ENCODE assay signal across 11 cellular contexts in the genomic region with DNA sequence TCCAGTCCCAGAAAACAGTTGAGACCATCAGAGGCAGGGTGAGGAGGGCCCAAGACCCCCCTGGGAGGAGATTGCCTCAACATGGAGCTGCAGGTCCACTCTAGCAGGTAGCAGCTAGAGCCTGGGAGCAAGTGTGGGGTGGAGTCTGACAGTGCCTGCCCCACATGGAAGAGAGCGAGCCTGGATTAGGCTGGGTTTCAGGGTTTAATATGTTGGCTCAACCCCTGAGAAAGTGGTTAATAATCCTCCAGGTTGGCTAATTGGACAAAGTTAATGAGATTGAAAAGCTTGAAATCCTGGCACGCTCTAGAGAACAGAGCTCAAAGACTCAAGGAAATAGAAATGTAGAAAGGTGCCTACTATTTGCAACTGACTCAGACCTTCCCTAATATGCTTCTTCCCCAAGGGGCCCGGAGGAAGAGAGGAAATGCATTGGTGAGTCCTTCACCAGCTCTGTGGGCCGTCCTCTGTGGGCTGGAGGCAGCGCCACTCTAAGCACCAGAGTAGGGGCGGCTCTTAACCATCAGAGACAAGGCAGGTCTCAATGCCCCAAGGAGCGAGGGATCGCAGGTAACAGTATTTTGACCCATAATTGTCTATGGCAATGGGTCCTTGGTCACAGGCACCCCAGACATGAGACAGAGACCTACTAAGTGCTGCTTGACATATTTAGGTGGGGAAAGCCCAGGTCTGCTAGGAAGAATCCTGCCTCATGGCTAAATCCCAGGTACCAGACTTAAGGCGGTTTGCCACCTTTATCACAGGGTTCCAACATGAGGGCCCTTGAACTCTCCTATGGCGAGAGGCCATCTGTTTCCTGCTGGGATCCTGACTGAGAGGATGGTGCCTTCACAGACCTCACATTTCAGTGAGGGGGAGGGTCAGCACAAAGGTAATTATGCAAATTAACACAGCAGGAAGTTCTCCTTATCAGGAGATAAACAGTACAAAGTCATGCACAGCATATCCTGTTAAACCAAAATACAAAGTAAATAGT. TPM values are rescaled to one million over a fixed set of nuclear protein-coding genes. Genes with fewer than 3 reads are reported as not detected.
DNase-seq lines count a peak whose midpoint lies in the region; ATAC-seq, FAIRE-seq and TF ChIP-seq lines count a peak whose summit lies in the region.
"Had no signal": no experiment of that assay in that cellular context is flagged by ENCODE, and none has a peak within 500 bp of the region (broad histone marks: within the 10 kb centered on the region; RNA-seq: fewer than 3 reads in every experiment).

No MANE protein-coding gene starts in this region.

- no peak for ATAC-seq in K562
- ATAC-seq in stimulated activated naive B cell treated with anti-CD40 and anti-IgM and Interleukin-4, amounts not matched to agents 10 μg/mL and 1 μg/mL and 100 μg/mL, for 72 hours (replicated peaks): peak in 1 of 2 donors; percentile 12
- ATAC-seq: effector memory CD8-positive, alpha-beta T cell had no signal

- POLR2A ChIA-PET in K562 (lab: Yijun Ruan, JAX): interaction anchor here (0.6 kb wide), 1 partner anchor 1150 kb away, joined by 3 read pairs; no protein-coding TSS in a partner anchor

- H3K9ac ChIP-seq in K562 (ENCODE audit: insufficient read depth in 1 of 2, low read depth in 2 of 2, low read length in 2 of 2) (no peak overlapping the region), GM23248 (no peak overlapping the region)

- no TSS peak for BruUV-seq in K562 (replicated peaks; lab: Mats Ljungman, UMichigan)

- 36% methylated on average over 10 of the region's 10 CpGs for WGBS in K562 (ENCODE audit: insufficient coverage, low coverage, missing lambda C conversion rate)
- 63 to 65% methylated on average over 9 to 10 of the region's 10 CpGs for WGBS in GM23248 (ENCODE audit: low coverage in 1 of 2, low lambda C conversion rate in 2 of 2, missing lambda C conversion rate in 2 of 2), 2 experiments

- H3K4me3 ChIP-seq in K562: no peak overlapping the region
- H3K4me3 ChIP-seq in GM23248: no peak overlapping the region

- in situ Hi-C loops in K562 (cut with MboI) (no loop called here), GM23248 (cut with MboI) (no loop called here)

- H3K36me3 ChIP-seq in K562 (ENCODE audit: control insufficient read depth, insufficient read depth, low read length) (no peaks in the 10 kb centered on the region), GM23248 (ENCODE audit: low read depth) (no peaks in the 10 kb centered on the region)

- H3K9me1 ChIP-seq in K562 (ENCODE audit: control insufficient read depth, insufficient read depth, low read length): no peaks in the 10 kb centered on the region

- no peaks in the 10 kb centered on the region for H3K79me2 ChIP-seq in K562 (ENCODE audit: control insufficient read depth, insufficient read depth, low read length)
- no peaks in the 10 kb centered on the region for H3K79me2 ChIP-seq in GM23248 (ENCODE audit: insufficient read depth)

- H2AFZ ChIP-seq in K562 (ENCODE audit: low read depth, low read length): no peak overlapping the region
- H2AFZ ChIP-seq in GM23248: no peak overlapping the region

- peak overlapping the region; percentile 98 for H3K27ac Mint-ChIP-seq in stimulated activated naive B cell treated with anti-CD40 and anti-IgM and Interleukin-4, amounts not matched to agents 10 μg/mL and 1 μg/mL and 100 μg/mL, for 72 hours
- H3K27ac Mint-ChIP-seq in activated T-helper 2 cell treated with anti-CD3 and anti-CD28 coated beads, Interferon-gamma antibody, Interleukin-2, Interleukin-4, amounts not matched to agents 10 μg/mL and 5 μg/mL and 100 μg/mL, durations not matched to agents 14 hours and 24 hours and 36 hours: no peak overlapping the region

- TF ChIP-seq CTCF in K562 (IDR thresholded peaks at IDR 0.05 in 2 of 3, conservative IDR thresholded peaks at IDR 0.05 in 1 of 3; ENCODE audit: insufficient read depth in 2 of 3, low read depth in 1 of 3, low read length in 3 of 3): no peak

- H3K4me3 Mint-ChIP-seq in stimulated activated naive B cell treated with anti-CD40 and anti-IgM and Interleukin-4, amounts not matched to agents 10 μg/mL and 1 μg/mL and 100 μg/mL, for 72 hours: peak overlapping the region in 1 of 2 donors; percentile 57
- no peak overlapping the region for H3K4me3 Mint-ChIP-seq in activated T-helper 2 cell treated with anti-CD3 and anti-CD28 coated beads, Interferon-gamma antibody, Interleukin-2, Interleukin-4, amounts not matched to agents 10 μg/mL and 5 μg/mL and 100 μg/mL, durations not matched to agents 14 hours and 24 hours and 36 hours (ENCODE audit: low read depth)

- H3K4me1 ChIP-seq in K562 (replicated peaks in 1 of 2; ENCODE audit: control insufficient read depth in 2 of 2, insufficient read depth in 2 of 2, low read length in 2 of 2) (peaks cover 27 to 39% of the 10 kb centered on the region in 2 experiments), GM23248 (ENCODE audit: insufficient read depth) (no peaks in the 10 kb centered on the region)

- H3K27me3 Mint-ChIP-seq in stimulated activated naive B cell treated with anti-CD40 and anti-IgM and Interleukin-4, amounts not matched to agents 10 μg/mL and 1 μg/mL and 100 μg/mL, for 72 hours: peaks cover 0 to 4% of the 10 kb centered on the region in 2 donors
- H3K27me3 Mint-ChIP-seq in activated T-helper 2 cell treated with anti-CD3 and anti-CD28 coated beads, Interferon-gamma antibody, Interleukin-2, Interleukin-4, amounts not matched to agents 10 μg/mL and 5 μg/mL and 100 μg/mL, durations not matched to agents 14 hours and 24 hours and 36 hours (ENCODE audit: low read depth): no peaks in the 10 kb centered on the region
- H3K27me3 Mint-ChIP-seq: activated CD4-positive, alpha-beta T cell treated with anti-CD3 and anti-CD28 coated beads, Interleukin-2, amount 10 ng/mL, durations not matched to agents 24 days and 14 days; effector memory CD8-positive, alpha-beta T cell had no signal

- peaks cover 61 to 73% of the 10 kb centered on the region in 2 donors for H3K4me1 Mint-ChIP-seq in stimulated activated naive B cell treated with anti-CD40 and anti-IgM and Interleukin-4, amounts not matched to agents 10 μg/mL and 1 μg/mL and 100 μg/mL, for 72 hours
- H3K4me1 Mint-ChIP-seq in activated T-helper 2 cell treated with anti-CD3 and anti-CD28 coated beads, Interferon-gamma antibody, Interleukin-2, Interleukin-4, amounts not matched to agents 10 μg/mL and 5 μg/mL and 100 μg/mL, durations not matched to agents 14 hours and 24 hours and 36 hours (ENCODE audit: low read depth): peaks cover 58% of the 10 kb centered on the region

- no peaks in the 10 kb centered on the region for H3K9me3 ChIP-seq in K562 (replicated peaks; ENCODE audit: control insufficient read depth, insufficient read depth, low read depth, low read length)
- H3K9me3 ChIP-seq in GM23248 (ENCODE audit: low read depth): no peaks in the 10 kb centered on the region

- H4K20me1 ChIP-seq in K562 (replicated peaks; ENCODE audit: control insufficient read depth, insufficient read depth, low read length) (no peaks in the 10 kb centered on the region), GM23248 (ENCODE audit: insufficient read depth) (no peaks in the 10 kb centered on the region)

- peak; percentile 44 for FAIRE-seq in K562 (lab: Jason Lieb, UNC)

- no peaks in the 10 kb centered on the region for H3K9me2 ChIP-seq in GM23248 (ENCODE audit: insufficient read depth)

- DNase-seq in activated T-cell treated with anti-CD3 and anti-CD28 coated beads, Interleukin-2, amount 50 U/mL, for 48 hours: peak; percentile 15 to 20
- no peak for DNase-seq in activated T-cell treated with anti-CD3 and anti-CD28 coated beads, Interleukin-2, amount 50 U/mL, for 1 hour
- peak; percentile 65 for DNase-seq in NCI-H2171 treated with DMSO at 0.1 percent for 48 hours (lab: John Stamatoyannopoulos, UW)
- peak in 2 of 4 experiments; percentile 20 to 33 for DNase-seq in K562 (ENCODE audit: extremely low read depth in 1 of 4, low spot score in 3 of 4)
- DNase-seq in stimulated activated naive B cell treated with anti-CD40 and anti-IgM and Interleukin-4, amounts not matched to agents 10 μg/mL and 1 μg/mL and 100 μg/mL, for 72 hours: no peak
- DNase-seq in GM23248: no peak
- DNase-seq in activated T-helper 2 cell treated with anti-CD3 and anti-CD28 coated beads, Interferon-gamma antibody, Interleukin-2, Interleukin-4, amounts not matched to agents 10 μg/mL and 5 μg/mL and 100 μg/mL, durations not matched to agents 14 hours and 24 hours and 36 hours (ENCODE audit: low spot score): no peak
- no peak for DNase-seq in NCI-H1105 (lab: John Stamatoyannopoulos, UW)
- DNase-seq: activated CD4-positive, alpha-beta T cell treated with anti-CD3 and anti-CD28 coated beads, Interleukin-2, amount 10 ng/mL, durations not matched to agents 24 days and 14 days; C1 segment of cervical spinal cord; effector memory CD8-positive, alpha-beta T cell had no signal

- peak; percentile 57; the same call in 1 of the 2 replicates for TF ChIP-seq POLR2A in K562 (conservative IDR thresholded peaks at IDR 0.05)

- TF ChIP-seq EP300 in K562 (IDR thresholded peaks at IDR 0.05; ENCODE audit: low read length): no peak

- no peak for TF ChIP-seq RAD21 in K562 (CRISPR knock-in tag; conservative IDR thresholded peaks at IDR 0.05 in 1 of 2, IDR thresholded peaks at IDR 0.05 in 1 of 2)

- H3K27ac ChIP-seq in K562 (ENCODE audit: extremely low read depth, low read depth, low read length): no peak overlapping the region
- H3K27ac ChIP-seq in GM23248: no peak overlapping the region

- no peaks in the 10 kb centered on the region for H3K36me3 Mint-ChIP-seq in stimulated activated naive B cell treated with anti-CD40 and anti-IgM and Interleukin-4, amounts not matched to agents 10 μg/mL and 1 μg/mL and 100 μg/mL, for 72 hours
- peaks cover 4% of the 10 kb centered on the region for H3K36me3 Mint-ChIP-seq in activated T-helper 2 cell treated with anti-CD3 and anti-CD28 coated beads, Interferon-gamma antibody, Interleukin-2, Interleukin-4, amounts not matched to agents 10 μg/mL and 5 μg/mL and 100 μg/mL, durations not matched to agents 14 hours and 24 hours and 36 hours (ENCODE audit: low read depth)

- peaks cover 0 to 6% of the 10 kb centered on the region in 2 experiments; a peak in 1 of 5 replicates for H3K27me3 ChIP-seq in K562 (ENCODE audit: control insufficient read depth in 2 of 2, insufficient read depth in 2 of 2, low read length in 2 of 2)
- no peaks in the 10 kb centered on the region for H3K27me3 ChIP-seq in GM23248 (replicated peaks; ENCODE audit: insufficient read depth)

- H3K4me2 ChIP-seq in K562 (ENCODE audit: insufficient read depth, low read length) (no peak overlapping the region), GM23248 (ENCODE audit: unreplicated experiment) (no peak overlapping the region)

- H3K9me3 Mint-ChIP-seq in stimulated activated naive B cell treated with anti-CD40 and anti-IgM and Interleukin-4, amounts not matched to agents 10 μg/mL and 1 μg/mL and 100 μg/mL, for 72 hours: peaks cover 0 to 9% of the 10 kb centered on the region in 2 donors
- H3K9me3 Mint-ChIP-seq in activated T-helper 2 cell treated with anti-CD3 and anti-CD28 coated beads, Interferon-gamma antibody, Interleukin-2, Interleukin-4, amounts not matched to agents 10 μg/mL and 5 μg/mL and 100 μg/mL, durations not matched to agents 14 hours and 24 hours and 36 hours: no peaks in the 10 kb centered on the region
- H3K9me3 Mint-ChIP-seq: effector memory CD8-positive, alpha-beta T cell had no signal

- CTCF ChIA-PET in K562 (lab: Yijun Ruan, JAX; ENCODE audit: low intra/inter-chr PET ratio): no interaction called here

- H3F3A ChIP-seq in GM23248 (ENCODE audit: insufficient read depth): no peaks in the 10 kb centered on the region

- intact Hi-C loops in K562 (cut with micrococcal nuclease): no loop called here
- intact Hi-C loops in activated T-helper 2 cell treated with anti-CD3 and anti-CD28 coated beads, Interferon-gamma antibody, Interleukin-2, Interleukin-4, amounts not matched to agents 10 μg/mL and 5 μg/mL and 100 μg/mL, durations not matched to agents 14 hours and 24 hours and 36 hours (cut with micrococcal nuclease): no loop called here

RNA-seq across cellular contexts. Expression of a gene that starts 33.8 kb away (rescaled TPM):
- 0.16 TPM in 1 of 2 replicates, not detected in the other for total RNA-seq in K562 (2011; cell fraction: chromatin; rRNA removed; ENCODE audit: low replicate concordance)
- not detected in 2 replicates for total RNA-seq in K562 (2011; cell fraction: nucleolus; rRNA removed)
- total RNA-seq in K562 (2011; cell fraction: nucleoplasm; rRNA removed): 0.15 TPM in 1 of 2 replicates, not detected in the other
- total RNA-seq in K562 (2014; rRNA removed) (not detected in 2 replicates), K562 (2014; rRNA removed; fragmentation: Illumina TruSeq; extraction: Trizol) (not detected in 2 replicates), K562 (2015; rRNA removed; fragmentation: Illumina TruSeq; extraction: Trizol) (not detected in 2 replicates), K562 (2021) (not detected in 2 replicates)
- polyA plus RNA-seq in K562 (2011; rRNA removed) (0.17 TPM in 1 of 2 replicates, not detected in the other), K562 (2014; fragmentation: Illumina TruSeq; extraction: Trizol) (not detected in 2 replicates), K562 (2014; fragmentation: Nextera tagmentation; extraction: Ambion mirVana) (not detected), K562 (2014; rRNA removed) (not detected in 2 replicates), GM23248 (2016; fragmentation: Nextera tagmentation; extraction: Ambion mirVana) (0.14 TPM in 1 of 2 replicates, not detected in the other)
- polyA plus RNA-seq in K562 (2011; cell fraction: cytosol; rRNA removed): 0.01 TPM in 1 of 2 replicates, not detected in the other
- 0.07 TPM in 1 of 2 replicates, not detected in the other for polyA plus RNA-seq in K562 (2011; cell fraction: nucleus; rRNA removed)
- 0.18 TPM in 1 of 2 replicates, not detected in the other for polyA plus RNA-seq in K562 (2012)
- 0.07 TPM in 1 of 2 replicates, not detected in the other for polyA minus RNA-seq in K562 (2011; rRNA and poly(A)+ RNA removed)
- not detected in 2 replicates for polyA minus RNA-seq in K562 (2011; cell fraction: cytosol; rRNA and poly(A)+ RNA removed)
- polyA minus RNA-seq in K562 (2011; cell fraction: nucleus; rRNA and poly(A)+ RNA removed): not detected in 2 replicates
- 0.32 TPM in 1 of 2 replicates, not detected in the other for total RNA-seq in GM23248 (2014; rRNA removed; shearing (Covaris generic))
- total RNA-seq in activated T-helper 2 cell treated with anti-CD3 and anti-CD28 coated beads, Interferon-gamma antibody, Interleukin-2, Interleukin-4, amounts not matched to agents 10 μg/mL and 5 μg/mL and 100 μg/mL, durations not matched to agents 14 hours and 24 hours and 36 hours: not detected in 2 replicates
- total RNA-seq: activated CD4-positive, alpha-beta T cell treated with anti-CD3 and anti-CD28 coated beads, Interleukin-2, amount 10 ng/mL, durations not matched to agents 24 days and 14 days had no signal

RNA-seq across cellular contexts. Expression of a gene that starts 51.5 kb away (rescaled TPM):
- 4.6 and 9.1 TPM in 2 replicates for total RNA-seq in K562 (2011; cell fraction: chromatin; rRNA removed; ENCODE audit: low replicate concordance)
- 5.5 and 5.9 TPM in 2 replicates for total RNA-seq in K562 (2011; cell fraction: nucleolus; rRNA removed)
- 5.6 and 6.5 TPM in 2 replicates for total RNA-seq in K562 (2011; cell fraction: nucleoplasm; rRNA removed)
- total RNA-seq in K562 (2014; rRNA removed): 0.33 and 1.4 TPM in 2 replicates
- total RNA-seq in K562 (2014; rRNA removed; fragmentation: Illumina TruSeq; extraction: Trizol): 0.10 and 0.15 TPM in 2 replicates
- 0.40 and 0.79 TPM in 2 replicates for total RNA-seq in K562 (2015; rRNA removed; fragmentation: Illumina TruSeq; extraction: Trizol)
- 0.40 and 0.60 TPM in 2 replicates for total RNA-seq in K562 (2021)
- polyA plus RNA-seq in K562 (2011; rRNA removed): 3.4 and 4.5 TPM in 2 replicates
- 2.8 and 3.2 TPM in 2 replicates for polyA plus RNA-seq in K562 (2011; cell fraction: cytosol; rRNA removed)
- 10.8 and 11.2 TPM in 2 replicates for polyA plus RNA-seq in K562 (2011; cell fraction: nucleus; rRNA removed)
- polyA plus RNA-seq in K562 (2012): 0.43 and 1.8 TPM in 2 replicates
- 0.45 and 0.65 TPM in 2 replicates for polyA plus RNA-seq in K562 (2014; fragmentation: Illumina TruSeq; extraction: Trizol)
- polyA plus RNA-seq in K562 (2014; fragmentation: Nextera tagmentation; extraction: Ambion mirVana): under 1 TPM; 0.06 to 0.20 TPM
- 0.09 and 0.24 TPM in 2 replicates for polyA plus RNA-seq in K562 (2014; rRNA removed)
- polyA minus RNA-seq in K562 (2011; rRNA and poly(A)+ RNA removed): 3.8 and 6.7 TPM in 2 replicates
- polyA minus RNA-seq in K562 (2011; cell fraction: cytosol; rRNA and poly(A)+ RNA removed): 2.5 and 2.6 TPM in 2 replicates
- polyA minus RNA-seq in K562 (2011; cell fraction: nucleus; rRNA and poly(A)+ RNA removed): 8.3 and 11.8 TPM in 2 replicates
- total RNA-seq in GM23248 (2014; rRNA removed; shearing (Covaris generic)): not detected in 2 replicates
- 0.23 TPM in 1 of 2 replicates, not detected in the other for polyA plus RNA-seq in GM23248 (2016; fragmentation: Nextera tagmentation; extraction: Ambion mirVana)
- total RNA-seq in activated T-helper 2 cell treated with anti-CD3 and anti-CD28 coated beads, Interferon-gamma antibody, Interleukin-2, Interleukin-4, amounts not matched to agents 10 μg/mL and 5 μg/mL and 100 μg/mL, durations not matched to agents 14 hours and 24 hours and 36 hours: 21.6 and 22.3 TPM in 2 replicates

RNA-seq across cellular contexts. Expression of a gene that starts 58.5 kb away (rescaled TPM):
- total RNA-seq in K562 (2011; cell fraction: chromatin; rRNA removed; ENCODE audit: low replicate concordance): 1.1 and 3.3 TPM in 2 replicates
- 3.2 and 3.8 TPM in 2 replicates for total RNA-seq in K562 (2011; cell fraction: nucleolus; rRNA removed)
- 1.0 and 2.0 TPM in 2 replicates for total RNA-seq in K562 (2011; cell fraction: nucleoplasm; rRNA removed)
- total RNA-seq in K562 (2014; rRNA removed): 1.4 and 2.9 TPM in 2 replicates
- 0.35 and 0.47 TPM in 2 replicates for total RNA-seq in K562 (2014; rRNA removed; fragmentation: Illumina TruSeq; extraction: Trizol)
- 0.90 and 1.1 TPM in 2 replicates for total RNA-seq in K562 (2015; rRNA removed; fragmentation: Illumina TruSeq; extraction: Trizol)
- 1.5 and 1.8 TPM in 2 replicates for total RNA-seq in K562 (2021)
- 1.4 and 4.4 TPM in 2 replicates for polyA plus RNA-seq in K562 (2011; rRNA removed)
- polyA plus RNA-seq in K562 (2011; cell fraction: cytosol; rRNA removed): 2.1 and 4.7 TPM in 2 replicates
- 24.2 and 29.1 TPM in 2 replicates for polyA plus RNA-seq in K562 (2011; cell fraction: nucleus; rRNA removed)
- polyA plus RNA-seq in K562 (2012): 1.1 and 1.5 TPM in 2 replicates
- polyA plus RNA-seq in K562 (2014; fragmentation: Illumina TruSeq; extraction: Trizol): 1.1 and 1.4 TPM in 2 replicates
- under 1 TPM; 0.23 to 0.25 TPM for polyA plus RNA-seq in K562 (2014; fragmentation: Nextera tagmentation; extraction: Ambion mirVana)
- 1.0 and 1.4 TPM in 2 replicates for polyA plus RNA-seq in K562 (2014; rRNA removed)
- 1.4 and 2.2 TPM in 2 replicates for polyA minus RNA-seq in K562 (2011; rRNA and poly(A)+ RNA removed)
- 1.3 and 3.1 TPM in 2 replicates for polyA minus RNA-seq in K562 (2011; cell fraction: cytosol; rRNA and poly(A)+ RNA removed)
- polyA minus RNA-seq in K562 (2011; cell fraction: nucleus; rRNA and poly(A)+ RNA removed): 7.9 and 15.2 TPM in 2 replicates
- not detected in 2 replicates for total RNA-seq in GM23248 (2014; rRNA removed; shearing (Covaris generic))
- not detected in 2 replicates for polyA plus RNA-seq in GM23248 (2016; fragmentation: Nextera tagmentation; extraction: Ambion mirVana)
- total RNA-seq in activated T-helper 2 cell treated with anti-CD3 and anti-CD28 coated beads, Interferon-gamma antibody, Interleukin-2, Interleukin-4, amounts not matched to agents 10 μg/mL and 5 μg/mL and 100 μg/mL, durations not matched to agents 14 hours and 24 hours and 36 hours: 86.0 and 87.4 TPM in 2 replicates

Comparison
In these comparisons a context has a peak if more than half of its experiments do, and no peak if none do; other contexts are left out.
1. DNase-seq: peak in activated T-cell treated with anti-CD3 and anti-CD28 coated beads, Interleukin-2, amount 50 U/mL, for 48 hours (2 of 2) and NCI-H2171 treated with DMSO at 0.1 percent for 48 hours (single experiment); none in activated T-cell treated with anti-CD3 and anti-CD28 coated beads, Interleukin-2, amount 50 U/mL, for 1 hour (single experiment), stimulated activated naive B cell treated with anti-CD40 and anti-IgM and Interleukin-4, amounts not matched to agents 10 μg/mL and 1 μg/mL and 100 μg/mL, for 72 hours (single experiment), GM23248 (single experiment), activated T-helper 2 cell treated with anti-CD3 and anti-CD28 coated beads, Interferon-gamma antibody, Interleukin-2, Interleukin-4, amounts not matched to agents 10 μg/mL and 5 μg/mL and 100 μg/mL, durations not matched to agents 14 hours and 24 hours and 36 hours (single experiment) and NCI-H1105 (single experiment).
2. RNA of a gene that starts 58.5 kb away (total RNA-seq): 86.0 to 87.4 TPM in activated T-helper 2 cell treated with anti-CD3 and anti-CD28 coated beads, Interferon-gamma antibody, Interleukin-2, Interleukin-4, amounts not matched to agents 10 μg/mL and 5 μg/mL and 100 μg/mL, durations not matched to agents 14 hours and 24 hours and 36 hours; 0.35 to 3.8 TPM in K562 and not detected in GM23248; every median in the first group is over 10 times any median in the second.